ENCODE assay signal across 8 cellular contexts in genomic region chr2:189783451-189783926, GRCh38. TPM values are rescaled to one million over a fixed set of nuclear protein-coding genes. Genes with fewer than 3 reads are reported as not detected.
DNase-seq lines count a peak whose midpoint lies in the region; ATAC-seq and TF ChIP-seq lines count a peak whose summit lies in the region.

No MANE protein-coding gene starts in this region.

- TF ChIP-seq CTCF in A673 (conservative IDR thresholded peaks at IDR 0.05; ENCODE audit: low read depth, low read length) (no peak), GM12875 (IDR thresholded peaks at IDR 0.05; ENCODE audit: borderline replicate concordance, insufficient read depth, low read depth, low read length) (no peak), mammary epithelial cell (conservative IDR thresholded peaks at IDR 0.05 in 1 of 2, IDR thresholded peaks at IDR 0.05 in 1 of 2; ENCODE audit: extremely low read depth in 1 of 2, insufficient read depth in 1 of 2, low read depth in 1 of 2, low read length in 2 of 2) (no peak)

- H4K20me1 ChIP-seq in mammary epithelial cell (ENCODE audit: insufficient read depth, low read length): no peaks in the 10 kb centered on the region

- DNase-seq in A673 (ENCODE audit: low spot score) (peak; percentile 53), NCI-H748 treated with DMSO at 0.1 percent for 48 hours (lab: John Stamatoyannopoulos, UW) (peak; percentile 45), mammary epithelial cell (no peak), left colon (no peak), substantia nigra (lab: John Stamatoyannopoulos, UW) (no peak), NK-92 (lab: John Stamatoyannopoulos, UW; ENCODE audit: unreplicated experiment) (no peak)

- peak overlapping the region; percentile 96 for H2AFZ ChIP-seq in mammary epithelial cell (ENCODE audit: low read depth, low read length)

- BruUV-seq in A673 (replicated peaks; lab: Mats Ljungman, UMichigan) (no TSS peak), mammary epithelial cell (replicated peaks; lab: Mats Ljungman, UMichigan) (no TSS peak)

- intact Hi-C loops in A673 (cut with micrococcal nuclease; ENCODE audit: unreplicated experiment) (no loop called here), mammary epithelial cell (cut with micrococcal nuclease) (loop anchor here (5.0 kb wide), 1 partner anchor 121 kb away; the partner anchor contains the start of gene ASNSD1), left colon (cut with DNase I, micrococcal nuclease) (loop anchor here in 1 of 2 donors (5.0 kb wide), 1 partner anchor 111 kb away; the partner anchor contains the start of gene ANKAR)

- H3K4me1 ChIP-seq in A673 (ENCODE audit: insufficient read depth, low read length, poor library complexity, severe bottlenecking) (peaks cover 9% of the 10 kb centered on the region), mammary epithelial cell (ENCODE audit: insufficient read depth, low read length) (peaks cover 17% of the 10 kb centered on the region)

- CTCF ChIA-PET in A673 (lab: Charles Lee): interaction anchor here (0.6 kb wide), 1 partner anchor 21 kb away, joined by 5 read pairs; the partner anchor contains the start of gene OSGEPL1
- CTCF ChIA-PET in mammary epithelial cell (lab: Charles Lee; ENCODE audit: low non-redundant PET): no interaction called here

- dilution Hi-C loops in mammary epithelial cell (cut with HindIII; ENCODE audit: low sequenced_read_pairs): no loop called here

- H3K27ac ChIP-seq in A673 (ENCODE audit: low read depth, low read length, poor library complexity, severe bottlenecking) (peak overlapping the region; percentile 94), mammary epithelial cell (ENCODE audit: insufficient read depth, low read depth, low read length) (peak overlapping the region; percentile 72), substantia nigra (ENCODE audit: low read depth, low read length, poor library complexity, severe bottlenecking) (peak overlapping the region; percentile 86)

- under 1% methylated on average over 16 of the region's 17 CpGs for WGBS in mammary epithelial cell (ENCODE audit: low coverage, missing lambda C conversion rate)

- in situ Hi-C loops in mammary epithelial cell (cut with MboI; ENCODE audit: low sequenced_read_pairs in 2 of 2): loop anchor here in 1 of 2 donors (25.0 kb wide), 1 partner anchor 279 kb away; the partner anchor contains the start of gene MSTN

- peak overlapping the region; percentile 63 for H3K4me3 ChIP-seq in A673 (ENCODE audit: low read depth, low read length, poor library complexity, severe bottlenecking)
- peak overlapping the region; percentile 87 for H3K4me3 ChIP-seq in GM12875 (ENCODE audit: low read depth, low read length)
- H3K4me3 ChIP-seq in mammary epithelial cell (replicated peaks in 1 of 3; ENCODE audit: insufficient read depth in 1 of 3, low read depth in 2 of 3, low read length in 3 of 3): peak overlapping the region; percentile 77 to 93 (median 84)

- H3K9ac ChIP-seq in mammary epithelial cell (ENCODE audit: insufficient read depth, low read length): peak overlapping the region; percentile 80

- peaks cover 87% of the 10 kb centered on the region for H3K79me2 ChIP-seq in mammary epithelial cell (ENCODE audit: insufficient read depth, low read length)

- H3K9me3 ChIP-seq in A673 (ENCODE audit: low read depth, low read length, poor library complexity, severe bottlenecking): no peaks in the 10 kb centered on the region
- no peaks in the 10 kb centered on the region for H3K9me3 ChIP-seq in mammary epithelial cell (replicated peaks; ENCODE audit: insufficient read depth, low read length)

- H3K4me2 ChIP-seq in mammary epithelial cell (ENCODE audit: insufficient read depth, low read depth, low read length): peak overlapping the region; percentile 93

- ATAC-seq in HG02943 (IDR thresholded peaks at IDR 0.05; ENCODE audit: low read depth, unreplicated experiment): peak; percentile 17
- ATAC-seq in left colon: peak; percentile 23

- H3K36me3 ChIP-seq in A673 (ENCODE audit: insufficient read depth, low read length, poor library complexity, severe bottlenecking): peaks cover 37% of the 10 kb centered on the region
- peaks cover 13% of the 10 kb centered on the region for H3K36me3 ChIP-seq in mammary epithelial cell (ENCODE audit: insufficient read depth, low read length)

- POLR2A ChIA-PET in A673 (lab: Charles Lee; ENCODE audit: low non-redundant PET): no interaction called here

- no peaks in the 10 kb centered on the region for H3K27me3 ChIP-seq in A673 (replicated peaks; ENCODE audit: insufficient read depth, low read depth, low read length, poor library complexity)
- H3K27me3 ChIP-seq in mammary epithelial cell (ENCODE audit: insufficient read depth, low read length): no peaks in the 10 kb centered on the region

RNA-seq across cellular contexts. Expression of gene ORMDL1, which starts 0.7 kb away (rescaled TPM):
- total RNA-seq in A673 (2021) (59.7 and 64.0 TPM in 2 replicates), mammary epithelial cell (10 to 100 TPM; 44.3 to 56.2 TPM), left colon (10 to 100 TPM; 40.4 to 46.6 TPM)
- polyA plus RNA-seq in mammary epithelial cell: 31.5 TPM
- polyA minus RNA-seq in mammary epithelial cell: 7.1 TPM

RNA-seq across cellular contexts. Expression of gene PMS1, which starts 0.8 kb away (rescaled TPM):
- total RNA-seq in A673 (2021) (43.7 and 46.5 TPM in 2 replicates), mammary epithelial cell (10 to 100 TPM; 21.2 to 26.3 TPM), left colon (10 to 100 TPM; 13.7 to 14.8 TPM)
- polyA plus RNA-seq in mammary epithelial cell: 7.9 TPM
- polyA minus RNA-seq in mammary epithelial cell: 27.8 TPM

RNA-seq across cellular contexts. Expression of gene OSGEPL1, which starts 20.9 kb away (rescaled TPM):
- total RNA-seq in A673 (2021) (13.1 and 13.7 TPM in 2 replicates), mammary epithelial cell (1 to 10 TPM; 4.6 to 8.8 TPM), left colon (1 to 10 TPM; 2.9 to 3.9 TPM)
- 5.0 TPM for polyA plus RNA-seq in mammary epithelial cell
- polyA minus RNA-seq in mammary epithelial cell: not detected

Comparison
In these comparisons a context has a peak if more than half of its experiments do, and no peak if none do; other contexts are left out.
1. DNase-seq: peak in A673 (single experiment) and NCI-H748 treated with DMSO at 0.1 percent for 48 hours (single experiment); none in mammary epithelial cell (single experiment), left colon (0 of 2), substantia nigra (0 of 49) and NK-92 (single experiment).
2. Peak in every context shown above with its lines, with median percentiles within 50 percentile points of each other: H3K27ac ChIP-seq and H3K4me3 ChIP-seq.